18 cellular contexts compared by ENCODE assay signal in the genomic region with DNA sequence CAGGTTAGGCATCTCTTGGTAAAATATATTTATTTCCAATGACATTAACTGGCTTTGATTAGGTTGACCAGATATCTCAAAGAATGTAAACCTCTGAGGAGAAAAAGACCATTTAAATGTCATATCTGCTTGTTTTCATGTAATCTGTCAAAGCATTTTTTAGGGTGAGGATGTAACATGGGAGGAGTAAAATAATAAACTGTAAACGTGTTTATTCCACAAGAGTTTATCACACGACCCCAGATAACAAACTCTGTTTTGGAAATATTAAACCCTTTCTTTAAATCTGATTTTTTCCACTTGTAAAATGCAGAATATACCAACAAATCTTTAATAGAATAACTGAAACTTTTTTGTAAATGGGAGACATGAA. TPM values are rescaled to one million over a fixed set of nuclear protein-coding genes. Genes with fewer than 3 reads are reported as not detected.
DNase-seq lines count a peak whose midpoint lies in the region; ATAC-seq and TF ChIP-seq lines count a peak whose summit lies in the region.
"Had no signal": no experiment of that assay in that cellular context is flagged by ENCODE, and none has a peak within 500 bp of the region (broad histone marks: within the 10 kb centered on the region; RNA-seq: fewer than 3 reads in every experiment).

No MANE protein-coding gene starts in this region.

- 47 to 51% methylated on average over 2 of the region's 2 CpGs for WGBS in heart right ventricle, 2 donors
- WGBS in esophagus squamous epithelium, 2 donors: 27 to 29% methylated on average over 2 of the region's 2 CpGs

- H3K4me3 ChIP-seq in heart right ventricle (peak overlapping the region; percentile 27 to 69 (median 60)), esophagus squamous epithelium (peak overlapping the region; percentile 42 to 68 (median 58)), upper lobe of right lung (peak overlapping the region; percentile 56)

- ATAC-seq in heart right ventricle (no peak), upper lobe of right lung (no peak), GM18868 (IDR thresholded peaks at IDR 0.05; ENCODE audit: unreplicated experiment) (no peak)

- no peaks in the 10 kb centered on the region for H3K27me3 Mint-ChIP-seq in osteocyte (ENCODE audit: unreplicated experiment)
- H3K27me3 Mint-ChIP-seq: progenitor cell of endocrine pancreas had no signal

- TF ChIP-seq POLR2A in esophagus squamous epithelium (IDR thresholded peaks at IDR 0.05): no peak

- no peaks in the 10 kb centered on the region for H3K27me3 ChIP-seq in heart right ventricle
- H3K27me3 ChIP-seq in esophagus squamous epithelium: no peaks in the 10 kb centered on the region
- H3K27me3 ChIP-seq in upper lobe of right lung: no peaks in the 10 kb centered on the region
- H3K27me3 ChIP-seq: colonic mucosa had no signal

- H3K9me3 Mint-ChIP-seq in osteocyte (ENCODE audit: unreplicated experiment): no peaks in the 10 kb centered on the region
- H3K9me3 Mint-ChIP-seq: memory B cell had no signal

- DNase-seq in heart right ventricle (no peak), cardiac septum (ENCODE audit: low spot score) (no peak), esophagus squamous epithelium (lab: John Stamatoyannopoulos, UW) (no peak), osteocyte (ENCODE audit: extremely low spot score, unreplicated experiment) (no peak), upper lobe of right lung (no peak), DMS53 treated with DMSO at 0.1 percent for 48 hours (lab: John Stamatoyannopoulos, UW; ENCODE audit: unreplicated experiment) (no peak), midbrain (lab: John Stamatoyannopoulos, UW) (no peak)
- DNase-seq: activated CD8-positive, alpha-beta memory T cell treated with anti-CD3 and anti-CD28 coated beads for 24 hours; activated naive CD4-positive, alpha-beta T cell treated with Interleukin-2 at 50 U/mL for 16 hours; colonic mucosa; COR-L47; glutamatergic neuron; T1000 had no signal

- intact Hi-C loops in heart right ventricle (cut with DNase I): loop anchor here in 1 of 10 donors (5.0 kb wide), 1 partner anchor 44 kb away; the partner anchor contains the start of gene TM4SF18
- intact Hi-C loops in cardiac septum (cut with DNase I): loop anchor here (2.0 kb wide), 1 partner anchor 35 kb away; no protein-coding TSS in a partner anchor
- intact Hi-C loops in esophagus squamous epithelium (cut with DNase I): no loop called here
- intact Hi-C loops in upper lobe of right lung (cut with DNase I): no loop called here

- H3K27ac ChIP-seq in heart right ventricle: peak overlapping the region; percentile 9 to 90 (median 88)
- H3K27ac ChIP-seq in esophagus squamous epithelium: peak overlapping the region; percentile 85 to 96 (median 92)
- H3K27ac ChIP-seq in upper lobe of right lung: peak overlapping the region; percentile 86
- H3K27ac ChIP-seq: HL-60 had no signal

- H3K4me1 ChIP-seq in heart right ventricle (peaks cover 0 to 52% (median 44%) of the 10 kb centered on the region in 9 donors), esophagus squamous epithelium (peaks cover 27 to 74% (median 43%) of the 10 kb centered on the region in 3 donors), upper lobe of right lung (peaks cover 41% of the 10 kb centered on the region)

- H3K36me3 ChIP-seq in heart right ventricle (peaks cover 0 to 50% (median 21%) of the 10 kb centered on the region in 9 donors), esophagus squamous epithelium (peaks cover 0 to 22% (median 8%) of the 10 kb centered on the region in 3 donors), upper lobe of right lung (peaks cover 19% of the 10 kb centered on the region)
- H3K36me3 ChIP-seq: colonic mucosa had no signal

- peaks cover 64% of the 10 kb centered on the region for H3K4me1 Mint-ChIP-seq in osteocyte (ENCODE audit: unreplicated experiment)

- H3K9me3 ChIP-seq in heart right ventricle (no peaks in the 10 kb centered on the region), esophagus squamous epithelium (no peaks in the 10 kb centered on the region), upper lobe of right lung (no peaks in the 10 kb centered on the region)
- H3K9me3 ChIP-seq: colonic mucosa had no signal

- H3K4me3 Mint-ChIP-seq in osteocyte (ENCODE audit: unreplicated experiment): peak overlapping the region; percentile 68
- H3K4me3 Mint-ChIP-seq: memory B cell had no signal

- no peak for TF ChIP-seq CTCF in heart right ventricle (IDR thresholded peaks at IDR 0.05)
- no peak for TF ChIP-seq CTCF in esophagus squamous epithelium (IDR thresholded peaks at IDR 0.05)
- no peak for TF ChIP-seq CTCF in osteocyte (IDR thresholded peaks at IDR 0.05)
- TF ChIP-seq CTCF in upper lobe of right lung (IDR thresholded peaks at IDR 0.05): no peak

- peaks cover 20% of the 10 kb centered on the region for H3K36me3 Mint-ChIP-seq in osteocyte (ENCODE audit: unreplicated experiment)

- peak overlapping the region; percentile 50 for H3K27ac Mint-ChIP-seq in osteocyte (ENCODE audit: unreplicated experiment)
- H3K27ac Mint-ChIP-seq: memory B cell, progenitor cell of endocrine pancreas had no signal

RNA-seq across cellular contexts. Expression of gene TM4SF1, which starts 1.6 kb away (rescaled TPM):
- total RNA-seq in heart right ventricle: 100 to 1,000 TPM in 5 of 10 donors, 10 to 100 TPM in 5; 63.6 to 142 (median 95.2) TPM
- polyA plus RNA-seq in heart right ventricle: 100 to 1,000 TPM; 131 to 132 TPM
- total RNA-seq in cardiac septum: 84.7 TPM
- total RNA-seq in esophagus squamous epithelium: 100 to 1,000 TPM; 153 to 290 (median 169) TPM
- 120 and 122 TPM in 2 replicates for total RNA-seq in osteocyte
- 188 TPM for total RNA-seq in upper lobe of right lung
- total RNA-seq: OCI-LY7 had no signal

RNA-seq across cellular contexts. Expression of gene TM4SF18, which starts 42.4 kb away (rescaled TPM):
- total RNA-seq in heart right ventricle (10 to 100 TPM in 6 of 10 donors, 1 to 10 TPM in 4; 4.1 to 21.2 (median 10.3) TPM), cardiac septum (4.1 TPM), esophagus squamous epithelium (1 to 10 TPM in 3 of 4 donors, under 1 TPM in 1; 0.95 to 5.7 (median 1.6) TPM), osteocyte (2.2 and 3.7 TPM in 2 replicates), upper lobe of right lung (13.4 TPM)
- polyA plus RNA-seq in heart right ventricle: 1 to 10 TPM; 6.0 TPM
- total RNA-seq: OCI-LY7, progenitor cell of endocrine pancreas had no signal
